Comparison of ENCODE assay signal across 15 cellular contexts in genomic region chr17:61313515-61314326, GRCh38.
DNase-seq lines count a peak whose midpoint lies in the region; ATAC-seq and TF ChIP-seq lines count a peak whose summit lies in the region.
"Had no signal": no experiment of that assay in that cellular context is flagged by ENCODE, and none has a peak within 500 bp of the region (broad histone marks: within the 10 kb centered on the region; RNA-seq: fewer than 3 reads in every experiment).

No MANE protein-coding gene starts in this region.

- no peaks in the 10 kb centered on the region for H3K9me3 Mint-ChIP-seq in naive thymus-derived CD8-positive, alpha-beta T cell
- H3K9me3 Mint-ChIP-seq: activated CD4-positive, alpha-beta memory T cell treated with anti-CD3 and anti-CD28 coated beads, Interleukin-2, amount 10 ng/mL, durations not matched to agents 7 days and 5 days; activated T-helper 2 cell treated with anti-CD3 and anti-CD28 coated beads, Interferon-gamma antibody, Interleukin-2, Interleukin-4, amounts not matched to agents 10 μg/mL and 5 μg/mL and 100 μg/mL, durations not matched to agents 14 hours and 24 hours and 36 hours had no signal

- H3K4me1 Mint-ChIP-seq in naive thymus-derived CD8-positive, alpha-beta T cell: peaks cover 0 to 2% (median 0%) of the 10 kb centered on the region in 4 donors
- H3K4me1 Mint-ChIP-seq: activated CD4-positive, alpha-beta memory T cell treated with anti-CD3 and anti-CD28 coated beads, Interleukin-2, amount 10 ng/mL, durations not matched to agents 7 days and 5 days had no signal

- H3K27ac ChIP-seq in caudate nucleus (ENCODE audit: low read depth, low read length): peak overlapping the region; percentile 56
- H3K27ac ChIP-seq in right cardiac atrium (ENCODE audit: low read length): peak overlapping the region; percentile 78
- H3K27ac ChIP-seq in prostate gland: peak overlapping the region; percentile 49 to 60
- H3K27ac ChIP-seq in uterus: peak overlapping the region; percentile 75 to 86
- H3K27ac ChIP-seq: neutrophil, SJCRH30 had no signal

- no peak overlapping the region for H3K4me3 Mint-ChIP-seq in naive thymus-derived CD8-positive, alpha-beta T cell
- H3K4me3 Mint-ChIP-seq: activated CD4-positive, alpha-beta memory T cell treated with anti-CD3 and anti-CD28 coated beads, Interleukin-2, amount 10 ng/mL, durations not matched to agents 7 days and 5 days had no signal

- POLR2A ChIA-PET in naive thymus-derived CD8-positive, alpha-beta T cell (lab: Charles Lee): interaction anchor here (0.6 kb wide), 1 partner anchor 48 kb away, joined by 3 read pairs; no protein-coding TSS in a partner anchor

- intact Hi-C loops in right cardiac atrium (cut with DNase I) (loop anchor here in 1 of 4 donors (10.0 kb wide), 1 partner anchor 59 kb away; no protein-coding TSS in a partner anchor), prostate gland (cut with DNase I) (no loop called here), uterus (cut with DNase I; ENCODE audit: low total_unique reads) (loop anchor here (10.0 kb wide), 1 partner anchor 61 kb away; no protein-coding TSS in a partner anchor)

- no peak for TF ChIP-seq POLR2A in prostate gland (IDR thresholded peaks at IDR 0.05)
- TF ChIP-seq POLR2A in uterus (IDR thresholded peaks at IDR 0.05): no peak

- no peak for TF ChIP-seq CTCF in prostate gland (IDR thresholded peaks at IDR 0.05)
- TF ChIP-seq CTCF in uterus (IDR thresholded peaks at IDR 0.05): no peak
- no peak for TF ChIP-seq CTCF in GM10266 (IDR thresholded peaks at IDR 0.05; ENCODE audit: control insufficient read depth, insufficient read depth, low read depth, missing control alignments)

- H3K4me1 ChIP-seq in right cardiac atrium (ENCODE audit: control insufficient read depth, insufficient read depth, low read length): peaks cover 10% of the 10 kb centered on the region
- H3K4me1 ChIP-seq in prostate gland (replicated peaks): no peaks in the 10 kb centered on the region
- peaks cover 16 to 23% of the 10 kb centered on the region in 2 donors for H3K4me1 ChIP-seq in uterus

- H3K4me3 ChIP-seq in right cardiac atrium (ENCODE audit: low read length) (no peak overlapping the region), prostate gland (no peak overlapping the region), uterus (no peak overlapping the region)
- H3K4me3 ChIP-seq: SJCRH30 had no signal

- H3K9me3 ChIP-seq in right cardiac atrium (ENCODE audit: control insufficient read depth, low read length) (no peaks in the 10 kb centered on the region), prostate gland (no peaks in the 10 kb centered on the region), uterus (no peaks in the 10 kb centered on the region)
- H3K9me3 ChIP-seq: neutrophil, SJCRH30 had no signal

- WGBS in right cardiac atrium: 44% methylated on average over 20 of the region's 20 CpGs
- 50% methylated on average over 20 of the region's 20 CpGs for WGBS in prostate gland

- H3K27ac Mint-ChIP-seq in naive thymus-derived CD8-positive, alpha-beta T cell: peak overlapping the region in 1 of 10 donors; percentile 40
- H3K27ac Mint-ChIP-seq: activated CD4-positive, alpha-beta memory T cell treated with anti-CD3 and anti-CD28 coated beads, Interleukin-2, amount 10 ng/mL, durations not matched to agents 7 days and 5 days; activated T-helper 2 cell treated with anti-CD3 and anti-CD28 coated beads, Interferon-gamma antibody, Interleukin-2, Interleukin-4, amounts not matched to agents 10 μg/mL and 5 μg/mL and 100 μg/mL, durations not matched to agents 14 hours and 24 hours and 36 hours had no signal

- H3K27me3 ChIP-seq in right cardiac atrium (ENCODE audit: control insufficient read depth, insufficient read depth) (no peaks in the 10 kb centered on the region), prostate gland (replicated peaks; ENCODE audit: insufficient read depth) (no peaks in the 10 kb centered on the region), uterus (no peaks in the 10 kb centered on the region)
- H3K27me3 ChIP-seq: neutrophil, SJCRH30 had no signal

- ATAC-seq in right cardiac atrium (peak; percentile 49 to 75), HG03280 (IDR thresholded peaks at IDR 0.05; ENCODE audit: unreplicated experiment) (no peak)
- no peak for ATAC-seq in naive thymus-derived CD8-positive, alpha-beta T cell

- no peaks in the 10 kb centered on the region for H3K36me3 ChIP-seq in prostate gland
- H3K36me3 ChIP-seq in uterus: no peaks in the 10 kb centered on the region
- H3K36me3 ChIP-seq: neutrophil, SJCRH30 had no signal

- H3K36me3 Mint-ChIP-seq in naive thymus-derived CD8-positive, alpha-beta T cell: peaks cover 0 to 2% (median 0%) of the 10 kb centered on the region in 3 donors

- DNase-seq in caudate nucleus (lab: John Stamatoyannopoulos, UW) (no peak), right cardiac atrium (peak in 2 of 3 donors; percentile 82 to 87), prostate gland (ENCODE audit: low spot score) (no peak), uterus (peak in 1 of 2 donors; percentile 41), GM10266 (ENCODE audit: extremely low spot score) (no peak)
- DNase-seq in naive thymus-derived CD8-positive, alpha-beta T cell: no peak
- DNase-seq: activated CD4-positive, alpha-beta memory T cell treated with anti-CD3 and anti-CD28 coated beads, Interleukin-2, amount 10 ng/mL, durations not matched to agents 7 days and 5 days; DND-41; effector CD4-positive, alpha-beta T cell; foreskin melanocyte; kidney glomerular epithelial cell had no signal

- H3K27me3 Mint-ChIP-seq in naive thymus-derived CD8-positive, alpha-beta T cell: no peaks in the 10 kb centered on the region
- H3K27me3 Mint-ChIP-seq: activated CD4-positive, alpha-beta memory T cell treated with anti-CD3 and anti-CD28 coated beads, Interleukin-2, amount 10 ng/mL, durations not matched to agents 7 days and 5 days had no signal

Comparison
In these comparisons a context has a peak if more than half of its experiments do, and no peak if none do; other contexts are left out.
1. DNase-seq: peak in right cardiac atrium (2 of 3); none in caudate nucleus (0 of 61), prostate gland (single experiment), GM10266 (single experiment) and naive thymus-derived CD8-positive, alpha-beta T cell (0 of 10).
2. ATAC-seq: peak in right cardiac atrium (2 of 2); none in HG03280 (single experiment) and naive thymus-derived CD8-positive, alpha-beta T cell (0 of 2).
3. Peak in every context shown above with its lines, with median percentiles within 50 percentile points of each other: H3K27ac ChIP-seq.